Comparison of ENCODE assay signal across 1 cellular context in the genomic region with DNA sequence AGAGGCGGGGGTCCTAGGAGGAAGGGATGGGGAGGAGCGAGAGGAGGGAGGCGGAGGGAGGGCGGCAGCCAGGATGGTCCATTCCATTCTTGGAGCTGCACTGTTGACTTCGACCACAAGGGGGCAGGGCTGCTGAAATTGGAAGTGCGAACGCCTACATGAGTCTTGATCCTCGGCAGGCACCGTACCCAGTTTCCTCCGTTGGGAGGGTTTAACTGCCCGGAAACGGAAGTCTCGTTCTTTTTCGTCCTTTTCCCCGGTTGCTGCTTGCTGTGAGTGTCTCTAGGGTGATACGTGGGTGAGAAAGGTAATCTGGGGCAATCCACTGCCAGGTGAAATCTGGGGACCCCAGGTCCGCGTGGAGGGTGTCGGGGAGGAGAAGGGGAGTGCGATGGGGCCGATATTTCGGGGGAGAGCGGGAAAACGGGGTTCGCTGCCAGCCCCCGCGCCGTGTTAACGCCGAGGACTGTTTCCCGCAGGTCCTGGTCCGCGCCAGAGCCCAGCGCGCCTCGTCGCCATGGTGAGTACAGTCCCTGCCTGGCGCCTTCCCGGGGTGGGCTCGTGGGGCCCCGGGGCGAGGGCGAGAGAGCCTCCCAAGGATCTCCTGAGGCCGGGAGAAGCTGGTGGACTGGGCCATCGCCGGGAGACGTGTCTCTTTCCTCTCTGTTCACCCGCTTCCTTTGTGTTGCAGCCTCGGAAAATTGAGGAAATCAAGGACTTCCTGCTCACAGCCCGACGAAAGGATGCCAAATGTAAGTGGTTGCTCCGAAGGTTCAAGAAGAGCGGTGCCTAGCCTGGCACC.
TF ChIP-seq lines count a peak whose summit lies in the region.

A gene (plus strand): TSS at position 240 of the 802 bp plus-strand sequence. CDS start 278 bp downstream, at position 518.

TF ChIP-seq in A549, 52 proteins besides CTCF, POLR2A, EP300 and RAD21 (continued from another document):
- TF ChIP-seq, protein P1, sequence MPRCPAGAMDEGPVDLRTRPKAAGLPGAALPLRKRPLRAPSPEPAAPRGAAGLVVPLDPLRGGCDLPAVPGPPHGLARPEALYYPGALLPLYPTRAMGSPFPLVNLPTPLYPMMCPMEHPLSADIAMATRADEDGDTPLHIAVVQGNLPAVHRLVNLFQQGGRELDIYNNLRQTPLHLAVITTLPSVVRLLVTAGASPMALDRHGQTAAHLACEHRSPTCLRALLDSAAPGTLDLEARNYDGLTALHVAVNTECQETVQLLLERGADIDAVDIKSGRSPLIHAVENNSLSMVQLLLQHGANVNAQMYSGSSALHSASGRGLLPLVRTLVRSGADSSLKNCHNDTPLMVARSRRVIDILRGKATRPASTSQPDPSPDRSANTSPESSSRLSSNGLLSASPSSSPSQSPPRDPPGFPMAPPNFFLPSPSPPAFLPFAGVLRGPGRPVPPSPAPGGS (IDR thresholded peaks at IDR 0.05) = peak; percentile 99
- TF ChIP-seq PHF8 (IDR thresholded peaks at IDR 0.05; ENCODE audit: borderline replicate concordance, low read depth) = peak; percentile 99
- TF ChIP-seq CHD2 (IDR thresholded peaks at IDR 0.05; ENCODE audit: low read length, partially characterized antibody) = no peak
- TF ChIP-seq ZNF302 (CRISPR knock-in tag; IDR thresholded peaks at IDR 0.05) = no peak
- TF ChIP-seq, protein P2, sequence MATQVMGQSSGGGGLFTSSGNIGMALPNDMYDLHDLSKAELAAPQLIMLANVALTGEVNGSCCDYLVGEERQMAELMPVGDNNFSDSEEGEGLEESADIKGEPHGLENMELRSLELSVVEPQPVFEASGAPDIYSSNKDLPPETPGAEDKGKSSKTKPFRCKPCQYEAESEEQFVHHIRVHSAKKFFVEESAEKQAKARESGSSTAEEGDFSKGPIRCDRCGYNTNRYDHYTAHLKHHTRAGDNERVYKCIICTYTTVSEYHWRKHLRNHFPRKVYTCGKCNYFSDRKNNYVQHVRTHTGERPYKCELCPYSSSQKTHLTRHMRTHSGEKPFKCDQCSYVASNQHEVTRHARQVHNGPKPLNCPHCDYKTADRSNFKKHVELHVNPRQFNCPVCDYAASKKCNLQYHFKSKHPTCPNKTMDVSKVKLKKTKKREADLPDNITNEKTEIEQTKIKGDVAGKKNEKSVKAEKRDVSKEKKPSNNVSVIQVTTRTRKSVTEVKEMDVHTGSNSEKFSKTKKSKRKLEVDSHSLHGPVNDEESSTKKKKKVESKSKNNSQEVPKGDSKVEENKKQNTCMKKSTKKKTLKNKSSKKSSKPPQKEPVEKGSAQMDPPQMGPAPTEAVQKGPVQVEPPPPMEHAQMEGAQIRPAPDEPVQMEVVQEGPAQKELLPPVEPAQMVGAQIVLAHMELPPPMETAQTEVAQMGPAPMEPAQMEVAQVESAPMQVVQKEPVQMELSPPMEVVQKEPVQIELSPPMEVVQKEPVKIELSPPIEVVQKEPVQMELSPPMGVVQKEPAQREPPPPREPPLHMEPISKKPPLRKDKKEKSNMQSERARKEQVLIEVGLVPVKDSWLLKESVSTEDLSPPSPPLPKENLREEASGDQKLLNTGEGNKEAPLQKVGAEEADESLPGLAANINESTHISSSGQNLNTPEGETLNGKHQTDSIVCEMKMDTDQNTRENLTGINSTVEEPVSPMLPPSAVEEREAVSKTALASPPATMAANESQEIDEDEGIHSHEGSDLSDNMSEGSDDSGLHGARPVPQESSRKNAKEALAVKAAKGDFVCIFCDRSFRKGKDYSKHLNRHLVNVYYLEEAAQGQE (IDR thresholded peaks at IDR 0.05) = peak; percentile 32; the same call in 1 of the 2 replicates
